In the genomic region with DNA sequence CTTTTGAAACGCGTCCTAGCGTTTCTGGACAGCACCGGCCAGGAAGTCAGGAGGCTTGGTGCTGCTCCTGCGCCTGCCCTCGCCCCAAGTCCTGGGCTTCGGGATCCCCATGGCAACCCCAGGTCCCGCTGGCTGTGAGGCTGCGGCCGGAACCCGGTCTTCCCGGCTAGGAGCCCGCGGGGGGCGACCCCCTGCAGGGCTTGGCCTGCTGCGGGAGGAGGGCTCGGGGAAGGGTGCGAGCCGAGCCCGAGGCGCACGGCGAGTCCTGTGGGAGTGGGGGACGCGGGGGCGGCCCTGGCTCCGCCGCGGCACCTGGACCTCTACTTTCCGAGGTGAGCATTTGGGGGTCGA, we compare ENCODE assay signal across 8 cellular contexts. TPM values are rescaled to one million over a fixed set of nuclear protein-coding genes. Genes with fewer than 3 reads are reported as not detected.
DNase-seq lines count a peak whose midpoint lies in the region; ATAC-seq, FAIRE-seq and TF ChIP-seq lines count a peak whose summit lies in the region.

No MANE protein-coding gene starts in this region.

- no peaks in the 10 kb centered on the region for H3K9me3 Mint-ChIP-seq in CD8-positive, alpha-beta memory T cell
- H3K9me3 Mint-ChIP-seq in activated CD4-positive, alpha-beta memory T cell treated with anti-CD3 and anti-CD28 coated beads, Interleukin-2, amount 10 ng/mL, durations not matched to agents 7 days and 5 days = no peaks in the 10 kb centered on the region
- no peaks in the 10 kb centered on the region for H3K9me3 Mint-ChIP-seq in progenitor cell of endocrine pancreas (ENCODE audit: low read depth)

- H3K27me3 Mint-ChIP-seq in CD8-positive, alpha-beta memory T cell = no peaks in the 10 kb centered on the region
- H3K27me3 Mint-ChIP-seq in activated CD4-positive, alpha-beta memory T cell treated with anti-CD3 and anti-CD28 coated beads, Interleukin-2, amount 10 ng/mL, durations not matched to agents 7 days and 5 days = no peaks in the 10 kb centered on the region
- no peaks in the 10 kb centered on the region for H3K27me3 Mint-ChIP-seq in progenitor cell of endocrine pancreas

- POLR2A ChIA-PET in CD8-positive, alpha-beta memory T cell (lab: Charles Lee) = interaction anchor here (0.9 to 1.9 kb wide), 12 partner anchors 22 to 197 kb away, joined by 3 to 15 read pairs (median 8); partner anchors contain the start of genes FAAP20, PANK4 and TNFRSF14
- POLR2A ChIA-PET in activated CD4-positive, alpha-beta memory T cell treated with anti-CD3 and anti-CD28 coated beads, Interleukin-2, amount 10 ng/mL, durations not matched to agents 7 days and 5 days (lab: Charles Lee) = interaction anchor here (0.7 to 3.4 kb wide), 19 partner anchors 10 to 207 kb away, joined by 3 to 26 read pairs (median 5); partner anchors contain the start of genes FAAP20, PANK4, PEX10 and TNFRSF14

- CTCF ChIA-PET in CD8-positive, alpha-beta memory T cell (lab: Charles Lee) = interaction anchor here (0.8 to 2.8 kb wide), 10 partner anchors 9 to 196 kb away, joined by 3 to 17 read pairs (median 6); partner anchors contain the start of gene FAAP20
- CTCF ChIA-PET in activated CD4-positive, alpha-beta memory T cell treated with anti-CD3 and anti-CD28 coated beads, Interleukin-2, amount 10 ng/mL, durations not matched to agents 7 days and 5 days (lab: Charles Lee) = interaction anchor here (0.8 to 3.7 kb wide), 10 partner anchors 9 to 482 kb away, joined by 3 to 37 read pairs (median 4); partner anchors contain the start of gene FAAP20

- H3K4me3 ChIP-seq in CD8-positive, alpha-beta memory T cell (ENCODE audit: low read length) = peak overlapping the region; percentile 73
- peak overlapping the region; percentile 78 to 83 for H3K4me3 ChIP-seq in gastroesophageal sphincter

- H3K36me3 ChIP-seq in CD8-positive, alpha-beta memory T cell (ENCODE audit: insufficient read depth, low read length) = peaks cover 13% of the 10 kb centered on the region
- H3K36me3 ChIP-seq in gastroesophageal sphincter = peaks cover 0 to 51% of the 10 kb centered on the region in 2 donors

- H3K4me1 ChIP-seq in CD8-positive, alpha-beta memory T cell (ENCODE audit: insufficient read depth, low read length) = peaks cover 34% of the 10 kb centered on the region
- peaks cover 0 to 47% (median 34%) of the 10 kb centered on the region in 3 donors for H3K4me1 ChIP-seq in gastroesophageal sphincter

- peak in 2 of 5 donors; percentile 19 to 58 for DNase-seq in CD8-positive, alpha-beta memory T cell
- DNase-seq in activated CD4-positive, alpha-beta memory T cell treated with anti-CD3 and anti-CD28 coated beads, Interleukin-2, amount 10 ng/mL, durations not matched to agents 7 days and 5 days = no peak
- DNase-seq in progenitor cell of endocrine pancreas (ENCODE audit: low spot score, unreplicated experiment) (no peak), NCI-H510A treated with DMSO at 0.1 percent for 48 hours (lab: John Stamatoyannopoulos, UW) (no peak), GM19239 (ENCODE audit: insufficient read length, low spot score) (no peak)

- TF ChIP-seq CTCF in gastroesophageal sphincter (IDR thresholded peaks at IDR 0.05) = no peak
- TF ChIP-seq CTCF in progenitor cell of endocrine pancreas (IDR thresholded peaks at IDR 0.05; ENCODE audit: unreplicated experiment) = no peak

- 0% methylated on average over 3 of the region's 31 CpGs; no CpG with 5 or more reads in 1 of the 2 donors for WGBS in gastroesophageal sphincter (ENCODE audit: low coverage in 1 of 2), 2 donors

- peaks cover 0 to 32% (median 2%) of the 10 kb centered on the region in 3 donors for H3K36me3 Mint-ChIP-seq in CD8-positive, alpha-beta memory T cell
- peaks cover 29% of the 10 kb centered on the region for H3K36me3 Mint-ChIP-seq in activated CD4-positive, alpha-beta memory T cell treated with anti-CD3 and anti-CD28 coated beads, Interleukin-2, amount 10 ng/mL, durations not matched to agents 7 days and 5 days (ENCODE audit: low read depth)
- H3K36me3 Mint-ChIP-seq in progenitor cell of endocrine pancreas (ENCODE audit: insufficient read depth) = peaks cover 4% of the 10 kb centered on the region

- no peak for TF ChIP-seq POLR2A in gastroesophageal sphincter (IDR thresholded peaks at IDR 0.05)

- peaks cover 27 to 49% (median 34%) of the 10 kb centered on the region in 3 donors for H3K4me1 Mint-ChIP-seq in CD8-positive, alpha-beta memory T cell
- peaks cover 42% of the 10 kb centered on the region for H3K4me1 Mint-ChIP-seq in activated CD4-positive, alpha-beta memory T cell treated with anti-CD3 and anti-CD28 coated beads, Interleukin-2, amount 10 ng/mL, durations not matched to agents 7 days and 5 days
- peaks cover 15% of the 10 kb centered on the region for H3K4me1 Mint-ChIP-seq in progenitor cell of endocrine pancreas (ENCODE audit: low read depth)

- no peak for FAIRE-seq in GM19239 (lab: Jason Lieb, UNC)

- no peaks in the 10 kb centered on the region for H3K9me3 ChIP-seq in CD8-positive, alpha-beta memory T cell (ENCODE audit: low read length)
- no peaks in the 10 kb centered on the region for H3K9me3 ChIP-seq in gastroesophageal sphincter

- peak overlapping the region; percentile 82 for H3K27ac ChIP-seq in CD8-positive, alpha-beta memory T cell (ENCODE audit: low read depth, low read length)
- peak overlapping the region; percentile 58 to 95 (median 89) for H3K27ac ChIP-seq in gastroesophageal sphincter

- ATAC-seq in GM19324 (IDR thresholded peaks at IDR 0.05; ENCODE audit: low FRiP score, unreplicated experiment) (peak; percentile 26), HG03432 (IDR thresholded peaks at IDR 0.05; ENCODE audit: unreplicated experiment) (peak; percentile 16), gastroesophageal sphincter (no peak)

- no peak for TF ChIP-seq EP300 in gastroesophageal sphincter (IDR thresholded peaks at IDR 0.05)

- peak overlapping the region in 2 of 8 donors; percentile 75 to 86 for H3K27ac Mint-ChIP-seq in CD8-positive, alpha-beta memory T cell
- no peak overlapping the region for H3K27ac Mint-ChIP-seq in activated CD4-positive, alpha-beta memory T cell treated with anti-CD3 and anti-CD28 coated beads, Interleukin-2, amount 10 ng/mL, durations not matched to agents 7 days and 5 days
- no peak overlapping the region for H3K27ac Mint-ChIP-seq in progenitor cell of endocrine pancreas

- H3K27me3 ChIP-seq in CD8-positive, alpha-beta memory T cell (ENCODE audit: insufficient read depth, low read length, poor library complexity, severe bottlenecking) = no peaks in the 10 kb centered on the region
- H3K27me3 ChIP-seq in gastroesophageal sphincter = no peaks in the 10 kb centered on the region

- H3K4me3 Mint-ChIP-seq in CD8-positive, alpha-beta memory T cell = peak overlapping the region; percentile 78 to 98 (median 82)
- H3K4me3 Mint-ChIP-seq in activated CD4-positive, alpha-beta memory T cell treated with anti-CD3 and anti-CD28 coated beads, Interleukin-2, amount 10 ng/mL, durations not matched to agents 7 days and 5 days = peak overlapping the region; percentile 78
- H3K4me3 Mint-ChIP-seq in progenitor cell of endocrine pancreas (ENCODE audit: low read depth) = peak overlapping the region; percentile 79

RNA-seq across cellular contexts. Expression of gene MORN1, which starts 0.3 kb away (rescaled TPM):
- total RNA-seq in CD8-positive, alpha-beta memory T cell = 10 to 100 TPM in 1 of 2 experiments, 1 to 10 TPM in 1; 9.4 to 10.4 TPM
- 3.3 TPM for polyA plus RNA-seq in CD8-positive, alpha-beta memory T cell
- total RNA-seq in activated CD4-positive, alpha-beta memory T cell treated with anti-CD3 and anti-CD28 coated beads, Interleukin-2, amount 10 ng/mL, durations not matched to agents 7 days and 5 days = 1 to 10 TPM; 6.2 to 6.3 TPM
- total RNA-seq in gastroesophageal sphincter (10 to 100 TPM in 1 of 4 donors, 1 to 10 TPM in 3; 5.0 to 14.6 (median 9.2) TPM), progenitor cell of endocrine pancreas (34.0 and 35.3 TPM in 2 replicates)

RNA-seq across cellular contexts. Expression of gene RER1, which starts 0.6 kb away (rescaled TPM):
- total RNA-seq in CD8-positive, alpha-beta memory T cell = 100 to 1,000 TPM; 214 to 222 TPM
- polyA plus RNA-seq in CD8-positive, alpha-beta memory T cell = 166 TPM
- total RNA-seq in activated CD4-positive, alpha-beta memory T cell treated with anti-CD3 and anti-CD28 coated beads, Interleukin-2, amount 10 ng/mL, durations not matched to agents 7 days and 5 days = 100 to 1,000 TPM; 151 to 160 TPM
- total RNA-seq in gastroesophageal sphincter = 10 to 100 TPM; 54.4 to 78.6 (median 69.8) TPM
- total RNA-seq in progenitor cell of endocrine pancreas = 93.6 and 99.3 TPM in 2 replicates

RNA-seq across cellular contexts. Expression of gene PEX10, which starts 21.4 kb away (rescaled TPM):
- total RNA-seq in CD8-positive, alpha-beta memory T cell = 10 to 100 TPM; 25.6 to 26.2 TPM
- polyA plus RNA-seq in CD8-positive, alpha-beta memory T cell = 8.9 TPM
- total RNA-seq in activated CD4-positive, alpha-beta memory T cell treated with anti-CD3 and anti-CD28 coated beads, Interleukin-2, amount 10 ng/mL, durations not matched to agents 7 days and 5 days = 1 to 10 TPM; 6.8 to 9.5 TPM
- total RNA-seq in gastroesophageal sphincter (10 to 100 TPM; 18.2 to 30.0 (median 21.6) TPM), progenitor cell of endocrine pancreas (27.5 and 27.6 TPM in 2 replicates)
